ENCODE assay signal across 1 cellular context in the genomic region with DNA sequence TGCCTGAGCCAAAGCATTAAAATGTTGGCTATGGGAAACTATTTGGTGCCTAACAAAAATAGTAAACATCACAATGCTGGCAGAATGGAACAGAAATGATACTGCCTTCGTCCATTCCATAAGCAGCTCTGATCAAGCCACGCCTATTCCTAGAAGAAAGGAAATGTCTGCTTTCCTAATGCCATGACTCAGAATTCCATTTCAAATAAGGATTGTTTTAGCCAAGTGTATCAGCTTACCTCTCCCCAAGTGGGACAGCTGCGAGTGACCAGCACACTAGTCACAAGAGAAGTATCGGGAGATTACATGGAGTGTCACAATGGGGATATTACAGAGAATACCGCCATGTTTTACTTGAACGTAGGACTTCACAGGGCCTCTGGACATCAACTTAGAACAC.
TF ChIP-seq lines count a peak whose summit lies in the region.

No MANE protein-coding gene starts in this region.

TF ChIP-seq in endothelial cell of umbilical vein, 7 proteins besides CTCF, POLR2A, EP300 and RAD21 (continued from another document):
- TF ChIP-seq, protein P1, sequence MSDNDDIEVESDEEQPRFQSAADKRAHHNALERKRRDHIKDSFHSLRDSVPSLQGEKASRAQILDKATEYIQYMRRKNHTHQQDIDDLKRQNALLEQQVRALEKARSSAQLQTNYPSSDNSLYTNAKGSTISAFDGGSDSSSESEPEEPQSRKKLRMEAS (IDR thresholded peaks at IDR 0.05; ENCODE audit: insufficient read depth, insufficient read length): no peak
- no peak for TF ChIP-seq MYC (IDR thresholded peaks at IDR 0.05; ENCODE audit: low read depth, low read length)
